13 cellular contexts compared by ENCODE assay signal in the genomic region with DNA sequence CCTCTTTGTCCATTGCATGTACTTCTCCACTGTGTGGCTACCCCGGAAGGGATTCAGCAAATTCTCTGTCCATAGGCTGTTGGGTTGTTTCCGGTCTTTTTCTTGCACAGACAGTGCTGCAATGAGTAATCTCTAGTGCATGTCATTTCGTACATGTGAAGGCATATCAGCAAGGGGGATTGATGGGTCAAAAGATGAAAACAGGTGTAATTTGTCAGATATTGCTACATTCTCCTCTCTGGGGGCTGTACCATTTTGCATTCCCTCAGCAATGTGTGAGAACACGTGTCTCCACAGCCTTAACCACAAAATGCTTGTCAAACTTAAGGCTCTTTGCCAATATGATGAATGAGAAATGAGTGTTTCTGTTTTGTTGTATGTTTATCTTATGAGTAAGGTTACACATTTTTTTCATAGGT.
DNase-seq lines count a peak whose midpoint lies in the region; ATAC-seq and TF ChIP-seq lines count a peak whose summit lies in the region.
"Had no signal": no experiment of that assay in that cellular context is flagged by ENCODE, and none has a peak within 500 bp of the region (broad histone marks: within the 10 kb centered on the region; RNA-seq: fewer than 3 reads in every experiment).

No MANE protein-coding gene starts in this region.

- H3K4me3 Mint-ChIP-seq in stimulated activated naive CD8-positive, alpha-beta T cell treated with anti-CD3 and anti-CD28 coated beads, Interleukin-15, amount 100 ng/mL, for 72 hours = no peak overlapping the region
- H3K4me3 Mint-ChIP-seq: activated CD4-positive, alpha-beta T cell treated with anti-CD3 and anti-CD28 coated beads, Interleukin-2, amount 10 ng/mL, durations not matched to agents 7 days and 5 days; nephron progenitor cell had no signal

- H3K27me3 Mint-ChIP-seq in stimulated activated naive CD8-positive, alpha-beta T cell treated with anti-CD3 and anti-CD28 coated beads, Interleukin-15, amount 100 ng/mL, for 72 hours = peaks cover 28% of the 10 kb centered on the region

- intact Hi-C loops in heart right ventricle (cut with DNase I) = no loop called here
- intact Hi-C loops in stomach (cut with DNase I; ENCODE audit: low total_unique reads) = no loop called here
- intact Hi-C loops in left lung (cut with DNase I) = no loop called here

- no peak overlapping the region for H3K27ac Mint-ChIP-seq in stimulated activated naive CD8-positive, alpha-beta T cell treated with anti-CD3 and anti-CD28 coated beads, Interleukin-15, amount 100 ng/mL, for 72 hours
- H3K27ac Mint-ChIP-seq: activated CD4-positive, alpha-beta T cell treated with anti-CD3 and anti-CD28 coated beads, Interleukin-2, amount 10 ng/mL, durations not matched to agents 7 days and 5 days; nephron progenitor cell had no signal

- no peak for TF ChIP-seq CTCF in heart right ventricle (IDR thresholded peaks at IDR 0.05)
- TF ChIP-seq CTCF in stomach (IDR thresholded peaks at IDR 0.05) = no peak
- no peak for TF ChIP-seq CTCF in left lung (IDR thresholded peaks at IDR 0.05)

- no peak for TF ChIP-seq EP300 in stomach (IDR thresholded peaks at IDR 0.05)

- H3K4me3 ChIP-seq in heart right ventricle (no peak overlapping the region), stomach (no peak overlapping the region), left lung (no peak overlapping the region)
- H3K4me3 ChIP-seq: body of pancreas had no signal

- 74 to 77% methylated on average over 4 of the region's 4 CpGs for WGBS in heart right ventricle, 2 donors
- 61 to 75% (median 70%) methylated on average over 4 of the region's 4 CpGs for WGBS in stomach, 5 donors

- H3K9me3 ChIP-seq in heart right ventricle (peaks cover 0 to 19% (median 11%) of the 10 kb centered on the region in 11 donors), stomach (peaks cover 0 to 10% (median 7%) of the 10 kb centered on the region in 4 donors), left lung (peaks cover 0 to 15% of the 10 kb centered on the region in 2 donors)
- H3K9me3 ChIP-seq: body of pancreas had no signal

- peaks cover 0 to 13% of the 10 kb centered on the region in 2 donors for H3K9me3 Mint-ChIP-seq in stimulated activated naive CD8-positive, alpha-beta T cell treated with anti-CD3 and anti-CD28 coated beads, Interleukin-15, amount 100 ng/mL, for 72 hours

- H3K27me3 ChIP-seq in heart right ventricle = no peaks in the 10 kb centered on the region
- no peaks in the 10 kb centered on the region for H3K27me3 ChIP-seq in stomach
- H3K27me3 ChIP-seq in left lung = no peaks in the 10 kb centered on the region
- H3K27me3 ChIP-seq: body of pancreas had no signal

- peaks cover 0 to 19% (median 0%) of the 10 kb centered on the region in 9 donors for H3K4me1 ChIP-seq in heart right ventricle
- peaks cover 0 to 5% (median 0%) of the 10 kb centered on the region in 4 donors for H3K4me1 ChIP-seq in stomach
- no peaks in the 10 kb centered on the region for H3K4me1 ChIP-seq in left lung
- H3K4me1 ChIP-seq: body of pancreas had no signal

- DNase-seq in stimulated activated naive CD8-positive, alpha-beta T cell treated with anti-CD3 and anti-CD28 coated beads, Interleukin-15, amount 100 ng/mL, for 72 hours = no peak
- DNase-seq in stimulated activated naive CD8-positive, alpha-beta T cell treated with anti-CD3 and anti-CD28 coated beads, Interleukin-15, Interleukin-2, amounts not matched to agents 100 U/mL and 50 U/mL, for 24 hours = no peak
- DNase-seq in HS-5 (ENCODE audit: low read depth) (peak; percentile 71), dedifferentiated amniotic fluid mesenchymal stem cell (ENCODE audit: extremely low spot score) (peak; percentile 39), HK-2 (ENCODE audit: unreplicated experiment) (no peak), heart right ventricle (no peak), stomach (no peak), left lung (no peak)
- DNase-seq: activated CD4-positive, alpha-beta T cell treated with anti-CD3 and anti-CD28 coated beads, Interleukin-2, amount 10 ng/mL, durations not matched to agents 7 days and 5 days; body of pancreas; NCI-H1417; nephron progenitor cell had no signal

- H3K36me3 ChIP-seq in heart right ventricle (no peaks in the 10 kb centered on the region), stomach (no peaks in the 10 kb centered on the region), left lung (no peaks in the 10 kb centered on the region)

- TF ChIP-seq POLR2A in stomach (IDR thresholded peaks at IDR 0.05) = no peak

- no peak overlapping the region for H3K27ac ChIP-seq in heart right ventricle
- H3K27ac ChIP-seq in stomach = no peak overlapping the region
- H3K27ac ChIP-seq in left lung = no peak overlapping the region
- H3K27ac ChIP-seq: body of pancreas, C4-2B had no signal

- ATAC-seq in stimulated activated naive CD8-positive, alpha-beta T cell treated with anti-CD3 and anti-CD28 coated beads, Interleukin-15, amount 100 ng/mL, for 72 hours = peak; percentile 67
- ATAC-seq in stimulated activated naive CD8-positive, alpha-beta T cell treated with anti-CD3 and anti-CD28 coated beads, Interleukin-15, Interleukin-2, amounts not matched to agents 100 U/mL and 50 U/mL, for 24 hours = no peak
- ATAC-seq in heart right ventricle (no peak), left lung (no peak)
- ATAC-seq: body of pancreas had no signal

- H3K4me1 Mint-ChIP-seq in stimulated activated naive CD8-positive, alpha-beta T cell treated with anti-CD3 and anti-CD28 coated beads, Interleukin-15, amount 100 ng/mL, for 72 hours = no peaks in the 10 kb centered on the region

Comparison
In these comparisons a context has a peak if more than half of its experiments do, and no peak if none do; other contexts are left out.
1. DNase-seq: peak in HS-5 (single experiment) and dedifferentiated amniotic fluid mesenchymal stem cell (single experiment); none in stimulated activated naive CD8-positive, alpha-beta T cell treated with anti-CD3 and anti-CD28 coated beads, Interleukin-15, amount 100 ng/mL, for 72 hours (0 of 2), stimulated activated naive CD8-positive, alpha-beta T cell treated with anti-CD3 and anti-CD28 coated beads, Interleukin-15, Interleukin-2, amounts not matched to agents 100 U/mL and 50 U/mL, for 24 hours (single experiment), HK-2 (single experiment), heart right ventricle (0 of 2), stomach (single experiment) and left lung (0 of 2).